22 cellular contexts compared by ENCODE assay signal in the genomic region with DNA sequence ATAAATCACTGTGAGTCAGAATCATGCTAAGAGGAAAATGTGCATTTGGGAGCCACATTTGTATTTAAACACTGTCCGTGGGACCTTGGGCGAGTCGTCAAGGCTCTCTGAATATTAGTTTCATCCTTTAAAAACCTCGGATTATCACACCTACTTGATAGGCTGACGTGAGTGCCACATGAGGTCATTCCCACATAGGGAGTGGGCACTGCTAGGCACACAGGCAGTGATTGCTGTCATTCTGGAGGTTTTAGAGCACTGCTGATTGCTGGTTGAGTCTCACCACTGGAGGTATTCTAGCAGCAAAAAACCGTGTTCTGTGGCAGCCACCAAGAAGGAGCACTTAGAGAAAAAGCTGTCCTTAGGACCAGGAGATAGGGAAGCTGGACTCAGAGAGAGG. TPM values are rescaled to one million over a fixed set of nuclear protein-coding genes. Genes with fewer than 3 reads are reported as not detected.
A peak's percentile ranks its signal among the peaks of the same experiment; 100 is the strongest.
DNase-seq lines count a peak whose midpoint lies in the region; ATAC-seq and TF ChIP-seq lines count a peak whose summit lies in the region.
"Had no signal": no experiment of that assay in that cellular context is flagged by ENCODE, and none has a peak within 500 bp of the region (broad histone marks: within the 10 kb centered on the region; RNA-seq: fewer than 3 reads in every experiment).

No MANE protein-coding gene starts in this region.

- H3K9me3 ChIP-seq in ascending aorta, result no peaks in the 10 kb centered on the region
- no peaks in the 10 kb centered on the region for H3K9me3 ChIP-seq in left ventricle myocardium inferior (replicated peaks)
- H3K9me3 ChIP-seq in prostate gland, result no peaks in the 10 kb centered on the region
- no peaks in the 10 kb centered on the region for H3K9me3 ChIP-seq in OCI-LY7 (ENCODE audit: low read length)

- H3K36me3 ChIP-seq in ascending aorta (no peaks in the 10 kb centered on the region), left ventricle myocardium inferior (peaks cover 17% of the 10 kb centered on the region), prostate gland (no peaks in the 10 kb centered on the region), OCI-LY7 (ENCODE audit: insufficient read depth, low read length) (no peaks in the 10 kb centered on the region)

- no peaks in the 10 kb centered on the region for H3K36me3 Mint-ChIP-seq in activated CD4-positive, alpha-beta memory T cell treated with anti-CD3 and anti-CD28 coated beads, Interleukin-2, amount 10 ng/mL, durations not matched to agents 7 days and 5 days (ENCODE audit: low read depth)
- H3K36me3 Mint-ChIP-seq: CD14-positive monocyte, IgD-negative memory B cell had no signal

- H3K4me1 Mint-ChIP-seq in activated CD4-positive, alpha-beta memory T cell treated with anti-CD3 and anti-CD28 coated beads, Interleukin-2, amount 10 ng/mL, durations not matched to agents 7 days and 5 days, result peaks cover under 1% of the 10 kb centered on the region
- H3K4me1 Mint-ChIP-seq: CD14-positive monocyte, IgD-negative memory B cell had no signal

- intact Hi-C loops in ascending aorta (cut with DNase I), result no loop called here
- intact Hi-C loops in left ventricle myocardium inferior (cut with micrococcal nuclease), result no loop called here
- intact Hi-C loops in prostate gland (cut with DNase I), result no loop called here
- intact Hi-C loops in OCI-LY7 (cut with micrococcal nuclease; ENCODE audit: unreplicated experiment), result no loop called here
- intact Hi-C loops in posterior cingulate gyrus (cut with DNase I), result no loop called here

- WGBS in prostate gland, result 73% methylated on average over 6 of the region's 6 CpGs

- H3K4me3 Mint-ChIP-seq in activated CD4-positive, alpha-beta memory T cell treated with anti-CD3 and anti-CD28 coated beads, Interleukin-2, amount 10 ng/mL, durations not matched to agents 7 days and 5 days, result no peak overlapping the region
- H3K4me3 Mint-ChIP-seq: CD14-positive monocyte, H9, IgD-negative memory B cell had no signal

- H3K27ac ChIP-seq in ascending aorta (peak overlapping the region; percentile 66 to 82), left ventricle myocardium inferior (replicated peaks) (peak overlapping the region; percentile 67), prostate gland (no peak overlapping the region), OCI-LY7 (ENCODE audit: low read depth, low read length, poor library complexity, severe bottlenecking) (no peak overlapping the region)

- CTCF ChIA-PET in OCI-LY7 (lab: Charles Lee; ENCODE audit: unreplicated experiment), result no interaction called here
- CTCF ChIA-PET in activated CD4-positive, alpha-beta memory T cell treated with anti-CD3 and anti-CD28 coated beads, Interleukin-2, amount 10 ng/mL, durations not matched to agents 7 days and 5 days (lab: Charles Lee), result no interaction called here

- DNase-seq in EH (ENCODE audit: low read depth) (peak; percentile 10), ascending aorta (ENCODE audit: low spot score in 2 of 2) (no peak), left ventricle myocardium inferior (no peak), prostate gland (ENCODE audit: low spot score) (peak; percentile 1), OCI-LY7 (ENCODE audit: low spot score) (no peak), posterior cingulate gyrus (no peak)
- DNase-seq in activated CD4-positive, alpha-beta memory T cell treated with anti-CD3 and anti-CD28 coated beads, Interleukin-2, amount 10 ng/mL, durations not matched to agents 7 days and 5 days, result no peak
- DNase-seq: ACHN; activated CD4-positive, alpha-beta T cell treated with anti-CD3 and anti-CD28 coated beads for 4 hours; activated CD8-positive, alpha-beta memory T cell treated with anti-CD3 and anti-CD28 coated beads, Interleukin-2, amount 50 U/mL, for 48 hours; activated effector memory CD4-positive, alpha-beta T cell treated with Interleukin-2 at 50 U/mL for 16 hours; central memory CD4-positive, alpha-beta T cell; DMS 273 treated with DMSO at 0.1 percent for 48 hours; H9; mammary epithelial cell; NCI-H1436; NCI-H2171 treated with DMSO at 0.1 percent for 48 hours; NK-92 treated with Interleukin-12 subunit alpha and Interleukin-12 subunit beta, amount 100 ng/mL, for 24 hours; stimulated activated CD4-positive, alpha-beta T cell treated with anti-CD3 and anti-CD28 coated beads, Interleukin-4, amount 100 ng/mL, for 4 hours had no signal

- H3K9me2 ChIP-seq in OCI-LY7 (ENCODE audit: insufficient read depth, low read length), result no peaks in the 10 kb centered on the region

- H3K4me1 ChIP-seq in ascending aorta (peaks cover 0 to 10% of the 10 kb centered on the region in 2 donors), left ventricle myocardium inferior (peaks cover 71% of the 10 kb centered on the region), prostate gland (replicated peaks) (no peaks in the 10 kb centered on the region), OCI-LY7 (ENCODE audit: insufficient read depth, low read length, poor library complexity, severe bottlenecking) (no peaks in the 10 kb centered on the region)

- H3K79me2 ChIP-seq in OCI-LY7 (ENCODE audit: insufficient read depth, low read depth, low read length), result no peaks in the 10 kb centered on the region

- BruUV-seq in OCI-LY7 (replicated peaks; lab: Mats Ljungman, UMichigan), result no TSS peak

- H3K27ac Mint-ChIP-seq in activated CD4-positive, alpha-beta memory T cell treated with anti-CD3 and anti-CD28 coated beads, Interleukin-2, amount 10 ng/mL, durations not matched to agents 7 days and 5 days, result no peak overlapping the region
- H3K27ac Mint-ChIP-seq: CD14-positive monocyte, H9, IgD-negative memory B cell had no signal

- H3K4me3 ChIP-seq in ascending aorta (peak overlapping the region in 1 of 2 donors; percentile 40), left ventricle myocardium inferior (no peak overlapping the region), prostate gland (no peak overlapping the region), OCI-LY7 (ENCODE audit: low read depth, low read length, poor library complexity, severe bottlenecking) (no peak overlapping the region)

- TF ChIP-seq POLR2A in prostate gland (IDR thresholded peaks at IDR 0.05), result no peak

- H3K27me3 Mint-ChIP-seq in activated CD4-positive, alpha-beta memory T cell treated with anti-CD3 and anti-CD28 coated beads, Interleukin-2, amount 10 ng/mL, durations not matched to agents 7 days and 5 days, result no peaks in the 10 kb centered on the region
- H3K27me3 Mint-ChIP-seq: IgD-negative memory B cell had no signal

- no peak overlapping the region for H2AFZ ChIP-seq in OCI-LY7 (ENCODE audit: low read length)

- no peak for TF ChIP-seq CTCF in ascending aorta (IDR thresholded peaks at IDR 0.05)
- TF ChIP-seq CTCF in left ventricle myocardium inferior (IDR thresholded peaks at IDR 0.05; ENCODE audit: borderline replicate concordance), result no peak
- TF ChIP-seq CTCF in prostate gland (IDR thresholded peaks at IDR 0.05), result no peak
- TF ChIP-seq CTCF in OCI-LY7 (conservative IDR thresholded peaks at IDR 0.05; ENCODE audit: low read length), result no peak

- H4K20me1 ChIP-seq in OCI-LY7 (ENCODE audit: insufficient read depth, low read length), result no peaks in the 10 kb centered on the region

- H3K9me3 Mint-ChIP-seq in activated CD4-positive, alpha-beta memory T cell treated with anti-CD3 and anti-CD28 coated beads, Interleukin-2, amount 10 ng/mL, durations not matched to agents 7 days and 5 days, result no peaks in the 10 kb centered on the region
- H3K9me3 Mint-ChIP-seq: H9, IgD-negative memory B cell had no signal

- no peak for ATAC-seq in GM21723 (IDR thresholded peaks at IDR 0.05; ENCODE audit: unreplicated experiment)

- H3K27me3 ChIP-seq in ascending aorta (no peaks in the 10 kb centered on the region), left ventricle myocardium inferior (ENCODE audit: low read depth) (no peaks in the 10 kb centered on the region), prostate gland (replicated peaks; ENCODE audit: insufficient read depth) (no peaks in the 10 kb centered on the region)

- no peak overlapping the region for H3K4me2 ChIP-seq in OCI-LY7 (ENCODE audit: low read length)

- POLR2A ChIA-PET in OCI-LY7 (lab: Charles Lee), result no interaction called here
- POLR2A ChIA-PET in activated CD4-positive, alpha-beta memory T cell treated with anti-CD3 and anti-CD28 coated beads, Interleukin-2, amount 10 ng/mL, durations not matched to agents 7 days and 5 days (lab: Charles Lee), result no interaction called here

RNA-seq across cellular contexts. Expression of a gene that starts 20.8 kb away (rescaled TPM):
- 24.9 TPM for total RNA-seq in ascending aorta
- 53.6 TPM for total RNA-seq in left ventricle myocardium inferior
- 100 to 1,000 TPM; 148 to 172 TPM for total RNA-seq in prostate gland
- total RNA-seq in OCI-LY7 (2014; rRNA removed; shearing (Covaris generic)), result 154 and 264 TPM in 2 replicates
- total RNA-seq in OCI-LY7 (2022), result 71.8 and 77.6 TPM in 2 replicates
- total RNA-seq in activated CD4-positive, alpha-beta memory T cell treated with anti-CD3 and anti-CD28 coated beads, Interleukin-2, amount 10 ng/mL, durations not matched to agents 7 days and 5 days, result 10 to 100 TPM; 70.6 to 71.0 TPM

Comparison
In these comparisons a context has a peak if more than half of its experiments do, and no peak if none do; other contexts are left out.
1. DNase-seq: peak in EH (single experiment) and prostate gland (single experiment); none in ascending aorta (0 of 2), left ventricle myocardium inferior (single experiment), OCI-LY7 (single experiment), posterior cingulate gyrus (0 of 10) and activated CD4-positive, alpha-beta memory T cell treated with anti-CD3 and anti-CD28 coated beads, Interleukin-2, amount 10 ng/mL, durations not matched to agents 7 days and 5 days (single experiment).
2. H3K27ac ChIP-seq: peak in ascending aorta (2 of 2) and left ventricle myocardium inferior (single experiment); none in prostate gland (0 of 2) and OCI-LY7 (single experiment).